Comparison of ENCODE assay signal across 9 cellular contexts in genomic region chr11:20162824-20163777, GRCh38. TPM values are rescaled to one million over a fixed set of nuclear protein-coding genes. Genes with fewer than 3 reads are reported as not detected.
DNase-seq lines count a peak whose midpoint lies in the region; ATAC-seq and TF ChIP-seq lines count a peak whose summit lies in the region.
"Had no signal": no experiment of that assay in that cellular context is flagged by ENCODE, and none has a peak within 500 bp of the region (broad histone marks: within the 10 kb centered on the region; RNA-seq: fewer than 3 reads in every experiment).

No MANE protein-coding gene starts in this region.

- H3K4me3 ChIP-seq in right atrium auricular region (peak overlapping the region; percentile 6 to 36), Karpas-422 (ENCODE audit: low read length) (no peak overlapping the region)

- no peaks in the 10 kb centered on the region for H3K79me2 ChIP-seq in Karpas-422 (ENCODE audit: low read length)

- H4K20me1 ChIP-seq in Karpas-422 (ENCODE audit: insufficient read depth, low read depth, low read length): no peaks in the 10 kb centered on the region

- TF ChIP-seq CTCF in right atrium auricular region (IDR thresholded peaks at IDR 0.05): no peak

- H3K9me2 ChIP-seq in Karpas-422 (replicated peaks; ENCODE audit: insufficient read depth, low read length): no peaks in the 10 kb centered on the region

- H3K4me2 ChIP-seq in Karpas-422 (ENCODE audit: low read depth, low read length, poor library complexity, severe bottlenecking): no peak overlapping the region

- no peak overlapping the region for H3K9ac ChIP-seq in Karpas-422 (ENCODE audit: low read length)

- peaks cover 26% of the 10 kb centered on the region for H3K4me1 Mint-ChIP-seq in activated T-cell treated with anti-CD3 and anti-CD28 coated beads, Interleukin-2, amount 50 U/mL, for 72 hours (ENCODE audit: low read depth)

- H3K27ac Mint-ChIP-seq in activated T-cell treated with anti-CD3 and anti-CD28 coated beads, Interleukin-2, amount 50 U/mL, for 72 hours: peak overlapping the region; percentile 56

- peaks cover 0 to 21% of the 10 kb centered on the region in 2 donors for H3K4me1 ChIP-seq in right atrium auricular region
- H3K4me1 ChIP-seq in Karpas-422 (ENCODE audit: low read length): no peaks in the 10 kb centered on the region

- peaks cover 5 to 7% of the 10 kb centered on the region in 2 donors for H3K36me3 Mint-ChIP-seq in activated T-cell treated with anti-CD3 and anti-CD28 coated beads, Interleukin-2, amount 50 U/mL, for 72 hours (ENCODE audit: insufficient read depth in 2 of 2)

- peaks cover 0 to 1% of the 10 kb centered on the region in 2 donors for H3K9me3 ChIP-seq in right atrium auricular region
- no peaks in the 10 kb centered on the region for H3K9me3 ChIP-seq in Karpas-422 (ENCODE audit: low read length)

- H3K27me3 Mint-ChIP-seq in activated T-cell treated with anti-CD3 and anti-CD28 coated beads, Interleukin-2, amount 50 U/mL, for 72 hours (ENCODE audit: low read depth): peaks cover 92% of the 10 kb centered on the region

- peak; percentile 44 to 58 for ATAC-seq in activated T-cell treated with anti-CD3 and anti-CD28 coated beads, Interleukin-2, amount 50 U/mL, for 72 hours (replicated peaks in 1 of 2)
- ATAC-seq in GM21576 (IDR thresholded peaks at IDR 0.05; ENCODE audit: unreplicated experiment) (no peak), GM19452 (IDR thresholded peaks at IDR 0.05; ENCODE audit: unreplicated experiment) (no peak)

- H3K27ac ChIP-seq in right atrium auricular region (no peak overlapping the region), Karpas-422 (ENCODE audit: low read length) (no peak overlapping the region)

- H3K4me3 Mint-ChIP-seq in activated T-cell treated with anti-CD3 and anti-CD28 coated beads, Interleukin-2, amount 50 U/mL, for 72 hours: peak overlapping the region; percentile 79 to 94

- H2AFZ ChIP-seq in Karpas-422 (ENCODE audit: low read length): no peak overlapping the region

- H3K9me3 Mint-ChIP-seq in activated T-cell treated with anti-CD3 and anti-CD28 coated beads, Interleukin-2, amount 50 U/mL, for 72 hours: no peaks in the 10 kb centered on the region

- peaks cover 43 to 50% of the 10 kb centered on the region in 2 donors for H3K27me3 ChIP-seq in right atrium auricular region
- H3K27me3 ChIP-seq in Karpas-422 (ENCODE audit: low read length): no peaks in the 10 kb centered on the region

- DNase-seq in NCI-H146 (lab: John Stamatoyannopoulos, UW): peak; percentile 22
- no peak for DNase-seq in NCI-H146 treated with DMSO at 0.1 percent for 48 hours (lab: John Stamatoyannopoulos, UW; ENCODE audit: unreplicated experiment)
- peak; percentile 38 to 40 for DNase-seq in activated T-cell treated with anti-CD3 and anti-CD28 coated beads, Interleukin-2, amount 50 U/mL, for 72 hours
- DNase-seq in right atrium auricular region (ENCODE audit: low spot score): no peak
- DNase-seq in stimulated activated CD8-positive, alpha-beta memory T cell treated with anti-CD3 and anti-CD28 coated beads, Interleukin-4, amount 100 ng/mL, for 48 hours: peak; percentile 43
- DNase-seq in Karpas-422: no peak

- H3K36me3 ChIP-seq in right atrium auricular region (no peaks in the 10 kb centered on the region), Karpas-422 (ENCODE audit: insufficient read depth, low read length) (no peaks in the 10 kb centered on the region)

RNA-seq across cellular contexts. Expression of gene DBX1, which starts 2.8 kb away (rescaled TPM):
- not detected for total RNA-seq in activated T-cell treated with anti-CD3 and anti-CD28 coated beads, Interleukin-2, amount 50 U/mL, for 72 hours
- total RNA-seq in right atrium auricular region: not detected
- not detected in 2 replicates for total RNA-seq in Karpas-422 (2014; rRNA removed; shearing (Covaris generic); ENCODE audit: low replicate concordance)
- total RNA-seq: A673 had no signal

Comparison
In these comparisons a context has a peak if more than half of its experiments do, and no peak if none do; other contexts are left out.
1. DNase-seq: peak in NCI-H146 (single experiment), activated T-cell treated with anti-CD3 and anti-CD28 coated beads, Interleukin-2, amount 50 U/mL, for 72 hours (2 of 2) and stimulated activated CD8-positive, alpha-beta memory T cell treated with anti-CD3 and anti-CD28 coated beads, Interleukin-4, amount 100 ng/mL, for 48 hours (single experiment); none in NCI-H146 treated with DMSO at 0.1 percent for 48 hours (single experiment), right atrium auricular region (single experiment) and Karpas-422 (single experiment).
2. ATAC-seq: peak in activated T-cell treated with anti-CD3 and anti-CD28 coated beads, Interleukin-2, amount 50 U/mL, for 72 hours (2 of 2); none in GM21576 (single experiment) and GM19452 (single experiment).